In the genomic region with DNA sequence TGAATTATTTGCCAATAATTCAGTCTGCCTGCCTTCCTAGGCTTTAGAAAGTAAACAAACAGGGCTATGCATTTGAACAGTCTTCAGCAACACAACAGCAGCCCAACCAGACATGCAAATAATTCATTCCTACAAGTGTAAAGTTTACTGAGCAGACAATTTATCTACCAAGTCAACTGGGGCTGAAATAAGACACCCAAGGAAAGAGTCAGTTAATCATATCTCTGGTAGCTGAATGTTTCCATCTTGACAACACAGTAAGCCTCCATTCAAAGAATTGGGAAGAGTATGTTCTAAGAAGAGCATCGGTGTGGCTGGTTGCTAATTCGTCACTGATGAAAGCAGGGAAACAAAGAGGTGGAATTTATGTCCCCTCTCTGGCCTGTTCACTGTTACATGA, we compare ENCODE assay signal across 12 cellular contexts. TPM values are rescaled to one million over a fixed set of nuclear protein-coding genes. Genes with fewer than 3 reads are reported as not detected.
"Had no signal": no experiment of that assay in that cellular context is flagged by ENCODE, and none has a peak within 500 bp of the region (broad histone marks: within the 10 kb centered on the region; RNA-seq: fewer than 3 reads in every experiment).

No MANE protein-coding gene starts in this region.

- H3K27me3 ChIP-seq: foreskin keratinocyte had no signal

- H3K27ac ChIP-seq: foreskin keratinocyte had no signal

- FAIRE-seq: astrocyte, islet of Langerhans, TTC549 had no signal

- H3K4me3 Mint-ChIP-seq: activated B cell treated with CpG ODN at 0.5 μM for 24 hours, neural crest cell had no signal

- H3K27ac Mint-ChIP-seq: activated B cell treated with CpG ODN at 0.5 μM for 24 hours had no signal

- H3K4me1 Mint-ChIP-seq: activated B cell treated with CpG ODN at 0.5 μM for 24 hours, neural crest cell had no signal

- H3K9me3 Mint-ChIP-seq: activated B cell treated with CpG ODN at 0.5 μM for 24 hours, neural crest cell had no signal

- ATAC-seq: foreskin keratinocyte had no signal

- DNase-seq: activated B cell treated with CpG ODN at 0.5 μM for 24 hours; activated CD8-positive, alpha-beta memory T cell treated with anti-CD3 and anti-CD28 coated beads, Interleukin-2, amount 50 U/mL, for 48 hours; foreskin keratinocyte; head of caudate nucleus; mammary epithelial cell; stimulated activated CD4-positive, alpha-beta T cell treated with anti-CD3 and anti-CD28 coated beads, Interleukin-4, amount 100 ng/mL, for 1 hour; stimulated activated CD8-positive, alpha-beta memory T cell treated with anti-CD3 and anti-CD28 coated beads, Interleukin-4, amount 100 ng/mL, for 48 hours; T-helper 2 cell had no signal

RNA-seq across cellular contexts. Expression of a gene that starts 41.6 kb away (rescaled TPM):
- total RNA-seq: activated B cell treated with CpG ODN at 0.5 μM for 24 hours had no signal
